ENCODE assay signal across 1 cellular context in the genomic region with DNA sequence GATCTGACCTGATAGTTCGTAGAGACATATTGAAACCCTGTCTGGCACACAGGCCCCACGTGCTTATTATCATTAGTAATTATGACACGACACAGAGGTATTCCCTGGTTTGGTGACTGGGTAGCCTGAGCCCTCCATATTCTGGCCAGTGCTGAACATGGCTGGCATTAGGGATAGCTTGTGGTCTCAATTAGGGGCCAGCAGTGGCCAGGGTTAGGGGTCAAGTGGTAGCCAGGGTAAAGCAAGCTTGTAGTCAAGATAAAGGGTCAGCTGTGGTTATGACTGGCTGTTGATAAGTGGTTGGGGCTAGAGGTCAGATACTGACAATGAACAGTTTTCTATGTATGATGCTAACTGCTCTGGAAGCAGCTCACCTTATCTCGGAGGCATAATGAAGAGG.
TF ChIP-seq lines count a peak whose summit lies in the region.

No MANE protein-coding gene starts in this region.

TF ChIP-seq in K562, 482 proteins besides CTCF, POLR2A, EP300 and RAD21 (continued from another document and continues in another):
- TF ChIP-seq, protein P1, sequence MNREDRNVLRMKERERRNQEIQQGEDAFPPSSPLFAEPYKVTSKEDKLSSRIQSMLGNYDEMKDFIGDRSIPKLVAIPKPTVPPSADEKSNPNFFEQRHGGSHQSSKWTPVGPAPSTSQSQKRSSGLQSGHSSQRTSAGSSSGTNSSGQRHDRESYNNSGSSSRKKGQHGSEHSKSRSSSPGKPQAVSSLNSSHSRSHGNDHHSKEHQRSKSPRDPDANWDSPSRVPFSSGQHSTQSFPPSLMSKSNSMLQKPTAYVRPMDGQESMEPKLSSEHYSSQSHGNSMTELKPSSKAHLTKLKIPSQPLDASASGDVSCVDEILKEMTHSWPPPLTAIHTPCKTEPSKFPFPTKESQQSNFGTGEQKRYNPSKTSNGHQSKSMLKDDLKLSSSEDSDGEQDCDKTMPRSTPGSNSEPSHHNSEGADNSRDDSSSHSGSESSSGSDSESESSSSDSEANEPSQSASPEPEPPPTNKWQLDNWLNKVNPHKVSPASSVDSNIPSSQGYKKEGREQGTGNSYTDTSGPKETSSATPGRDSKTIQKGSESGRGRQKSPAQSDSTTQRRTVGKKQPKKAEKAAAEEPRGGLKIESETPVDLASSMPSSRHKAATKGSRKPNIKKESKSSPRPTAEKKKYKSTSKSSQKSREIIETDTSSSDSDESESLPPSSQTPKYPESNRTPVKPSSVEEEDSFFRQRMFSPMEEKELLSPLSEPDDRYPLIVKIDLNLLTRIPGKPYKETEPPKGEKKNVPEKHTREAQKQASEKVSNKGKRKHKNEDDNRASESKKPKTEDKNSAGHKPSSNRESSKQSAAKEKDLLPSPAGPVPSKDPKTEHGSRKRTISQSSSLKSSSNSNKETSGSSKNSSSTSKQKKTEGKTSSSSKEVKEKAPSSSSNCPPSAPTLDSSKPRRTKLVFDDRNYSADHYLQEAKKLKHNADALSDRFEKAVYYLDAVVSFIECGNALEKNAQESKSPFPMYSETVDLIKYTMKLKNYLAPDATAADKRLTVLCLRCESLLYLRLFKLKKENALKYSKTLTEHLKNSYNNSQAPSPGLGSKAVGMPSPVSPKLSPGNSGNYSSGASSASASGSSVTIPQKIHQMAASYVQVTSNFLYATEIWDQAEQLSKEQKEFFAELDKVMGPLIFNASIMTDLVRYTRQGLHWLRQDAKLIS (CRISPR knock-in tag; IDR thresholded peaks at IDR 0.05): no peak
- no peak for TF ChIP-seq HCFC1 (IDR thresholded peaks at IDR 0.05; ENCODE audit: low read depth, low read length)
- no peak for TF ChIP-seq WHSC1 (IDR thresholded peaks at IDR 0.05; ENCODE audit: low read length)
- no peak for TF ChIP-seq RFX1 (IDR thresholded peaks at IDR 0.05)
- TF ChIP-seq ZBTB8A (IDR thresholded peaks at IDR 0.05; ENCODE audit: partially characterized antibody): no peak
- no peak for TF ChIP-seq STAT5B (CRISPR knock-in tag; IDR thresholded peaks at IDR 0.05)
- no peak for TF ChIP-seq MTF1 (CRISPR knock-in tag; IDR thresholded peaks at IDR 0.05; ENCODE audit: borderline replicate concordance)
- no peak for TF ChIP-seq KAT7 (CRISPR knock-in tag; IDR thresholded peaks at IDR 0.05; ENCODE audit: borderline replicate concordance)
- peak; percentile 93 for TF ChIP-seq TCF3 (CRISPR knock-in tag; IDR thresholded peaks at IDR 0.05)
- no peak for TF ChIP-seq NELFE (IDR thresholded peaks at IDR 0.05; ENCODE audit: insufficient read depth, insufficient read length)
- TF ChIP-seq SMARCC2 (IDR thresholded peaks at IDR 0.05; ENCODE audit: low read depth): no peak
- peak; percentile 72 for TF ChIP-seq CREM (IDR thresholded peaks at IDR 0.05; ENCODE audit: low read depth)
- TF ChIP-seq EP400 (IDR thresholded peaks at IDR 0.05): no peak
- peak in 1 of 2 experiments; percentile 97; a peak in 2 of 4 replicates for TF ChIP-seq HDAC1 (IDR thresholded peaks at IDR 0.05)
- no peak for TF ChIP-seq IRF2 (CRISPR knock-in tag; IDR thresholded peaks at IDR 0.05)
- TF ChIP-seq, protein P2, sequence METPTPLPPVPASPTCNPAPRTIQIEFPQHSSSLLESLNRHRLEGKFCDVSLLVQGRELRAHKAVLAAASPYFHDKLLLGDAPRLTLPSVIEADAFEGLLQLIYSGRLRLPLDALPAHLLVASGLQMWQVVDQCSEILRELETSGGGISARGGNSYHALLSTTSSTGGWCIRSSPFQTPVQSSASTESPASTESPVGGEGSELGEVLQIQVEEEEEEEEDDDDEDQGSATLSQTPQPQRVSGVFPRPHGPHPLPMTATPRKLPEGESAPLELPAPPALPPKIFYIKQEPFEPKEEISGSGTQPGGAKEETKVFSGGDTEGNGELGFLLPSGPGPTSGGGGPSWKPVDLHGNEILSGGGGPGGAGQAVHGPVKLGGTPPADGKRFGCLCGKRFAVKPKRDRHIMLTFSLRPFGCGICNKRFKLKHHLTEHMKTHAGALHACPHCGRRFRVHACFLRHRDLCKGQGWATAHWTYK (CRISPR knock-in tag; IDR thresholded peaks at IDR 0.05): peak; percentile 53; the same call in 1 of the 2 replicates
- TF ChIP-seq HNRNPUL1 (IDR thresholded peaks at IDR 0.05; ENCODE audit: low read length): no peak
- TF ChIP-seq, protein P3, sequence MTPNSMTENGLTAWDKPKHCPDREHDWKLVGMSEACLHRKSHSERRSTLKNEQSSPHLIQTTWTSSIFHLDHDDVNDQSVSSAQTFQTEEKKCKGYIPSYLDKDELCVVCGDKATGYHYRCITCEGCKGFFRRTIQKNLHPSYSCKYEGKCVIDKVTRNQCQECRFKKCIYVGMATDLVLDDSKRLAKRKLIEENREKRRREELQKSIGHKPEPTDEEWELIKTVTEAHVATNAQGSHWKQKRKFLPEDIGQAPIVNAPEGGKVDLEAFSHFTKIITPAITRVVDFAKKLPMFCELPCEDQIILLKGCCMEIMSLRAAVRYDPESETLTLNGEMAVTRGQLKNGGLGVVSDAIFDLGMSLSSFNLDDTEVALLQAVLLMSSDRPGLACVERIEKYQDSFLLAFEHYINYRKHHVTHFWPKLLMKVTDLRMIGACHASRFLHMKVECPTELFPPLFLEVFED (CRISPR knock-in tag; conservative IDR thresholded peaks at IDR 0.05): no peak
- TF ChIP-seq PRPF4 (IDR thresholded peaks at IDR 0.05; ENCODE audit: insufficient read depth, low read depth, low read length, poor library complexity, severe bottlenecking): no peak
- no peak for TF ChIP-seq ZSCAN29 (IDR thresholded peaks at IDR 0.05)
- TF ChIP-seq, protein P4, sequence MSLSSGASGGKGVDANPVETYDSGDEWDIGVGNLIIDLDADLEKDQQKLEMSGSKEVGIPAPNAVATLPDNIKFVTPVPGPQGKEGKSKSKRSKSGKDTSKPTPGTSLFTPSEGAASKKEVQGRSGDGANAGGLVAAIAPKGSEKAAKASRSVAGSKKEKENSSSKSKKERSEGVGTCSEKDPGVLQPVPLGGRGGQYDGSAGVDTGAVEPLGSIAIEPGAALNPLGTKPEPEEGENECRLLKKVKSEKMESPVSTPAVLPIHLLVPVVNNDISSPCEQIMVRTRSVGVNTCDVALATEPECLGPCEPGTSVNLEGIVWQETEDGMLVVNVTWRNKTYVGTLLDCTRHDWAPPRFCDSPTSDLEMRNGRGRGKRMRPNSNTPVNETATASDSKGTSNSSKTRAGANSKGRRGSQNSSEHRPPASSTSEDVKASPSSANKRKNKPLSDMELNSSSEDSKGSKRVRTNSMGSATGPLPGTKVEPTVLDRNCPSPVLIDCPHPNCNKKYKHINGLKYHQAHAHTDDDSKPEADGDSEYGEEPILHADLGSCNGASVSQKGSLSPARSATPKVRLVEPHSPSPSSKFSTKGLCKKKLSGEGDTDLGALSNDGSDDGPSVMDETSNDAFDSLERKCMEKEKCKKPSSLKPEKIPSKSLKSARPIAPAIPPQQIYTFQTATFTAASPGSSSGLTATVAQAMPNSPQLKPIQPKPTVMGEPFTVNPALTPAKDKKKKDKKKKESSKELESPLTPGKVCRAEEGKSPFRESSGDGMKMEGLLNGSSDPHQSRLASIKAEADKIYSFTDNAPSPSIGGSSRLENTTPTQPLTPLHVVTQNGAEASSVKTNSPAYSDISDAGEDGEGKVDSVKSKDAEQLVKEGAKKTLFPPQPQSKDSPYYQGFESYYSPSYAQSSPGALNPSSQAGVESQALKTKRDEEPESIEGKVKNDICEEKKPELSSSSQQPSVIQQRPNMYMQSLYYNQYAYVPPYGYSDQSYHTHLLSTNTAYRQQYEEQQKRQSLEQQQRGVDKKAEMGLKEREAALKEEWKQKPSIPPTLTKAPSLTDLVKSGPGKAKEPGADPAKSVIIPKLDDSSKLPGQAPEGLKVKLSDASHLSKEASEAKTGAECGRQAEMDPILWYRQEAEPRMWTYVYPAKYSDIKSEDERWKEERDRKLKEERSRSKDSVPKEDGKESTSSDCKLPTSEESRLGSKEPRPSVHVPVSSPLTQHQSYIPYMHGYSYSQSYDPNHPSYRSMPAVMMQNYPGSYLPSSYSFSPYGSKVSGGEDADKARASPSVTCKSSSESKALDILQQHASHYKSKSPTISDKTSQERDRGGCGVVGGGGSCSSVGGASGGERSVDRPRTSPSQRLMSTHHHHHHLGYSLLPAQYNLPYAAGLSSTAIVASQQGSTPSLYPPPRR (CRISPR knock-in tag; IDR thresholded peaks at IDR 0.05; ENCODE audit: borderline replicate concordance): peak; percentile 100
- no peak for TF ChIP-seq ZC3H4 (CRISPR knock-in tag; IDR thresholded peaks at IDR 0.05; ENCODE audit: borderline replicate concordance)
- TF ChIP-seq HEY1 (CRISPR knock-in tag; IDR thresholded peaks at IDR 0.05; ENCODE audit: borderline replicate concordance): peak; percentile 92
- TF ChIP-seq XRCC5 (IDR thresholded peaks at IDR 0.05; ENCODE audit: low read depth, low read length): no peak
- no peak for TF ChIP-seq PHB (CRISPR knock-in tag; IDR thresholded peaks at IDR 0.05)
- TF ChIP-seq, protein P5, sequence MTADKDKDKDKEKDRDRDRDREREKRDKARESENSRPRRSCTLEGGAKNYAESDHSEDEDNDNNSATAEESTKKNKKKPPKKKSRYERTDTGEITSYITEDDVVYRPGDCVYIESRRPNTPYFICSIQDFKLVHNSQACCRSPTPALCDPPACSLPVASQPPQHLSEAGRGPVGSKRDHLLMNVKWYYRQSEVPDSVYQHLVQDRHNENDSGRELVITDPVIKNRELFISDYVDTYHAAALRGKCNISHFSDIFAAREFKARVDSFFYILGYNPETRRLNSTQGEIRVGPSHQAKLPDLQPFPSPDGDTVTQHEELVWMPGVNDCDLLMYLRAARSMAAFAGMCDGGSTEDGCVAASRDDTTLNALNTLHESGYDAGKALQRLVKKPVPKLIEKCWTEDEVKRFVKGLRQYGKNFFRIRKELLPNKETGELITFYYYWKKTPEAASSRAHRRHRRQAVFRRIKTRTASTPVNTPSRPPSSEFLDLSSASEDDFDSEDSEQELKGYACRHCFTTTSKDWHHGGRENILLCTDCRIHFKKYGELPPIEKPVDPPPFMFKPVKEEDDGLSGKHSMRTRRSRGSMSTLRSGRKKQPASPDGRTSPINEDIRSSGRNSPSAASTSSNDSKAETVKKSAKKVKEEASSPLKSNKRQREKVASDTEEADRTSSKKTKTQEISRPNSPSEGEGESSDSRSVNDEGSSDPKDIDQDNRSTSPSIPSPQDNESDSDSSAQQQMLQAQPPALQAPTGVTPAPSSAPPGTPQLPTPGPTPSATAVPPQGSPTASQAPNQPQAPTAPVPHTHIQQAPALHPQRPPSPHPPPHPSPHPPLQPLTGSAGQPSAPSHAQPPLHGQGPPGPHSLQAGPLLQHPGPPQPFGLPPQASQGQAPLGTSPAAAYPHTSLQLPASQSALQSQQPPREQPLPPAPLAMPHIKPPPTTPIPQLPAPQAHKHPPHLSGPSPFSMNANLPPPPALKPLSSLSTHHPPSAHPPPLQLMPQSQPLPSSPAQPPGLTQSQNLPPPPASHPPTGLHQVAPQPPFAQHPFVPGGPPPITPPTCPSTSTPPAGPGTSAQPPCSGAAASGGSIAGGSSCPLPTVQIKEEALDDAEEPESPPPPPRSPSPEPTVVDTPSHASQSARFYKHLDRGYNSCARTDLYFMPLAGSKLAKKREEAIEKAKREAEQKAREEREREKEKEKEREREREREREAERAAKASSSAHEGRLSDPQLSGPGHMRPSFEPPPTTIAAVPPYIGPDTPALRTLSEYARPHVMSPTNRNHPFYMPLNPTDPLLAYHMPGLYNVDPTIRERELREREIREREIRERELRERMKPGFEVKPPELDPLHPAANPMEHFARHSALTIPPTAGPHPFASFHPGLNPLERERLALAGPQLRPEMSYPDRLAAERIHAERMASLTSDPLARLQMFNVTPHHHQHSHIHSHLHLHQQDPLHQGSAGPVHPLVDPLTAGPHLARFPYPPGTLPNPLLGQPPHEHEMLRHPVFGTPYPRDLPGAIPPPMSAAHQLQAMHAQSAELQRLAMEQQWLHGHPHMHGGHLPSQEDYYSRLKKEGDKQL (CRISPR knock-in tag; IDR thresholded peaks at IDR 0.05; ENCODE audit: borderline replicate concordance): no peak
- TF ChIP-seq HMGN3 (IDR thresholded peaks at IDR 0.05; ENCODE audit: borderline replicate concordance, extremely low read depth, insufficient read length, low read depth, low read length): peak; percentile 92
- no peak for TF ChIP-seq ZNF717 (CRISPR knock-in tag; IDR thresholded peaks at IDR 0.05)
- TF ChIP-seq ZC3H8 (IDR thresholded peaks at IDR 0.05): no peak
